ENCODE assay signal across 16 cellular contexts in genomic region chr6:156589281-156589680, GRCh38.
DNase-seq lines count a peak whose midpoint lies in the region; ATAC-seq lines count a peak whose summit lies in the region.
"Had no signal": no experiment of that assay in that cellular context is flagged by ENCODE, and none has a peak within 500 bp of the region (broad histone marks: within the 10 kb centered on the region; RNA-seq: fewer than 3 reads in every experiment).

No MANE protein-coding gene starts in this region.

- DNase-seq in EL (peak; percentile 62), SK-MEL-5 (ENCODE audit: low read depth, low spot score) (peak; percentile 24), fibroblast of peridontal ligament (ENCODE audit: extremely low read depth) (peak; percentile 81), skeletal muscle cell (ENCODE audit: low read depth) (peak; percentile 12), cerebellar nuclear complex (lab: John Stamatoyannopoulos, UW) (no peak), NCI-H1930 (lab: John Stamatoyannopoulos, UW) (no peak)
- DNase-seq: activated CD4-positive, CD25-positive, alpha-beta regulatory T cell; activated gamma-delta T cell treated with Interleukin-2 at 50 U/mL for 16 hours; body of pancreas; lower lobe of right lung; natural killer cell; NCI-H1092 treated with DMSO at 0.1 percent for 48 hours; NCI-H2171; RPMI8226; T-helper 1 cell had no signal

- in situ Hi-C loops in SK-MEL-5 (cut with HindIII; ENCODE audit: low pct_unique_long_range_greater_than_20kb, low sequenced_read_pairs) = no loop called here

- no peak overlapping the region for H3K4me3 ChIP-seq in skeletal muscle cell (ENCODE audit: low read depth, low read length)
- H3K4me3 ChIP-seq: body of pancreas, lower lobe of right lung had no signal

- no peak for ATAC-seq in HG02623 (IDR thresholded peaks at IDR 0.05; ENCODE audit: unreplicated experiment)
- ATAC-seq: body of pancreas, lower lobe of right lung, natural killer cell had no signal

Comparison
In these comparisons a context has a peak if more than half of its experiments do, and no peak if none do; other contexts are left out.
1. DNase-seq: peak in EL (single experiment), SK-MEL-5 (single experiment), fibroblast of peridontal ligament (single experiment) and skeletal muscle cell (single experiment); none in cerebellar nuclear complex (0 of 2) and NCI-H1930 (0 of 2).